Comparison of ENCODE assay signal across 13 cellular contexts in genomic region chr18:36769172-36769571, GRCh38.
"Had no signal": no experiment of that assay in that cellular context is flagged by ENCODE, and none has a peak within 500 bp of the region (broad histone marks: within the 10 kb centered on the region; RNA-seq: fewer than 3 reads in every experiment).

No MANE protein-coding gene starts in this region.

- H3K36me3 ChIP-seq: colonic mucosa, spleen had no signal

- FAIRE-seq: islet of Langerhans had no signal

- ATAC-seq: sciatic nerve had no signal

- H3K4me1 ChIP-seq: colonic mucosa, spleen had no signal

- H3K27ac ChIP-seq: colonic mucosa, epithelial cell of prostate, spleen had no signal

- H3K27me3 ChIP-seq: colonic mucosa, spleen, tibial nerve had no signal

- H3K4me3 ChIP-seq: colonic mucosa, spleen, tibial nerve had no signal

- DNase-seq: activated gamma-delta T cell treated with Interleukin-2 at 50 U/mL for 16 hours; activated naive CD8-positive, alpha-beta T cell treated with anti-CD3 and anti-CD28 coated beads, Interleukin-2, amount 10 ng/mL, durations not matched to agents 7 days and 5 days; aorta; colonic mucosa; effector CD8-positive, alpha-beta T cell; mesenchymal stem cell; spleen; stimulated activated CD4-positive, alpha-beta T cell treated with anti-CD3 and anti-CD28 coated beads, Interleukin-1b, Interleukin-23, amount 100 ng/mL, for 48 hours; stimulated activated naive B cell treated with anti-CD40 and anti-IgM and Interleukin-4, amounts not matched to agents 10 μg/mL and 1 μg/mL and 100 μg/mL, for 72 hours had no signal

- H3K9me3 ChIP-seq: colonic mucosa, spleen had no signal
